In genomic region chr5:142699105-142699720, GRCh38 we compare ENCODE assay signal across 8 cellular contexts. TPM values are rescaled to one million over a fixed set of nuclear protein-coding genes. Genes with fewer than 3 reads are reported as not detected.
DNase-seq lines count a peak whose midpoint lies in the region; ATAC-seq and TF ChIP-seq lines count a peak whose summit lies in the region.

No MANE protein-coding gene starts in this region.

- TF ChIP-seq CTCF in GM12875 (IDR thresholded peaks at IDR 0.05; ENCODE audit: borderline replicate concordance, insufficient read depth, low read depth, low read length) (peak; percentile 88), activated B cell treated with CpG ODN at 0.5 μM for 24 hours (IDR thresholded peaks at IDR 0.05) (peak; percentile 25)

- H3K4me3 Mint-ChIP-seq in activated B cell treated with CpG ODN at 0.5 μM for 24 hours, result no peak overlapping the region

- POLR2A ChIA-PET in activated B cell treated with CpG ODN at 0.5 μM for 24 hours (lab: Charles Lee), result no interaction called here

- CTCF ChIA-PET in activated B cell treated with CpG ODN at 0.5 μM for 24 hours (lab: Charles Lee), result interaction anchor here (0.8 to 2.2 kb wide), 10 partner anchors 9 to 687 kb away, joined by 3 to 9 read pairs (median 3); no protein-coding TSS in a partner anchor

- no peak overlapping the region for H3K27ac Mint-ChIP-seq in activated B cell treated with CpG ODN at 0.5 μM for 24 hours

- H3K27ac ChIP-seq in caudate nucleus (ENCODE audit: low read depth, low read length), result peak overlapping the region; percentile 64

- H3K36me3 Mint-ChIP-seq in activated B cell treated with CpG ODN at 0.5 μM for 24 hours (ENCODE audit: low read depth), result no peaks in the 10 kb centered on the region

- intact Hi-C loops in activated B cell treated with CpG ODN at 0.5 μM for 24 hours (cut with micrococcal nuclease), result loop anchor here (1.0 to 5.0 kb wide), 6 partner anchors 44 to 1034 kb away; no protein-coding TSS in a partner anchor

- DNase-seq in NCI-H226, result peak; percentile 59
- DNase-seq in activated B cell treated with CpG ODN at 0.5 μM for 24 hours, result peak; percentile 33
- peak in 60 of 61 donors; percentile 19 to 90 (median 76) for DNase-seq in caudate nucleus (lab: John Stamatoyannopoulos, UW)
- DNase-seq in kidney glomerular epithelial cell (lab: John Stamatoyannopoulos, UW), result peak; percentile 78
- DNase-seq in stimulated activated CD4-positive, alpha-beta T cell treated with anti-CD3 and anti-CD28 coated beads, Interleukin-1b, Interleukin-23, amount 100 ng/mL, for 24 hours (ENCODE audit: low read depth in 4 of 4, low spot score in 1 of 4), result peak; percentile 51 to 61 (median 58)

- peaks cover 17% of the 10 kb centered on the region for H3K27me3 Mint-ChIP-seq in activated B cell treated with CpG ODN at 0.5 μM for 24 hours

- no peaks in the 10 kb centered on the region for H3K9me3 Mint-ChIP-seq in activated B cell treated with CpG ODN at 0.5 μM for 24 hours

- peak; percentile 71 for ATAC-seq in HG02981 (IDR thresholded peaks at IDR 0.05; ENCODE audit: unreplicated experiment)
- peak; percentile 73 for ATAC-seq in activated B cell treated with CpG ODN at 0.5 μM for 24 hours (ENCODE audit: low read depth)
- no peak for ATAC-seq in GM19328 (IDR thresholded peaks at IDR 0.05; ENCODE audit: unreplicated experiment)

- no peak overlapping the region for H3K4me3 ChIP-seq in GM12875 (ENCODE audit: low read depth, low read length)

- no peaks in the 10 kb centered on the region for H3K4me1 Mint-ChIP-seq in activated B cell treated with CpG ODN at 0.5 μM for 24 hours

RNA-seq across cellular contexts. Expression of gene FGF1, which starts 13.3 kb away (rescaled TPM):
- total RNA-seq in activated B cell treated with CpG ODN at 0.5 μM for 24 hours, result not detected in 2 replicates
